ENCODE assay signal across 1 cellular context in the genomic region with DNA sequence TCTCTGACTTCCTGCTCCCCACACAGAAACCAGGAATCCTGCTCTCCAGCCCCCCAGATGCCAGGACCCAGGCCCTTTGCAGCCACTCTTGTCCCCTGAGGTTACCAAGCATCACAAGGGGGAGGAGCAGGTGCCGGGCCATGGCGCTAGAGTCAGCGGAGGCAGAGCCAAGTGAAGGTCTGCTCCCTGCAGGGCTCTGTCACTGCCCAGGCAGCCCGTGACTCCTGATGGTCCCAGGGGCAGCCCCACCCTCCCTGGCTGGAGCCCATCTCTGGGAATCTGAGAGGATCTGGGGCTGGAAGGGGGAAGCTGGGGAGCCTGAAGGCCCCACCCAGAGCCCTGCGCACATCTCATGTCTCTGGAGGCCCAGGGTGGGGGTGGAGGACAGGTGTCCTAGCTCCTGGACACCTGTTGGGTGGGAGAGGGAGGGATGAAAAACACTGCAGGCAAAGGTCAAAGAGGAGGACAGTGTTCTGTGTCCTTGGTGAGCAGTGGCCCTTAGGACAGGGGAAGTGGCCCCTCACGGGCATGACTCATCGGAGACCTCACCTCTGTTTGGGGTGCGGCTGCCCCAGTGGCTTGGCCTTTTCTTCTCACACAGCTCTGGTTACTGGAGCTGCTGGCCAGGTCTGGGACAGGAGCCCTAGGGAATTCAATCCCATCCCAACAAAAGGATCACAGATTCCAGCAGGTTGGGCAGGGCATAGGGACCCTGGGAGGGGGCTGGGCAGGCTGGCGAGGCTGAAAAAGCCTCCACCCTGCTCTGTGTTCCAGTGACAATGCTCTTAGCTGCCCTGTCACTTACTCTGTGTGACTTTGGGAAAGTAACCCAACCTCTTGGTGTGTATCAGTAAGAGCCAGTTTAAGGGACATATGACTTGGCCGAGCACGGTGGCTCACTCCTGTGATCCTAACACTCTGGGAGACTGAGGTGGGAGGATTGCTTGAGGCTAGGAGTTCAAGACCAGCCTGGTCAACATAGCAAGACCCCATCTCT.
TF ChIP-seq lines count a peak whose summit lies in the region.

A gene (minus strand): TSS at position 173 of the 997 bp plus-strand sequence. CDS start 31 bp downstream, at position 142.

TF ChIP-seq in HepG2, 621 proteins besides CTCF, POLR2A, EP300 and RAD21 (continued from another document and continues in another):
- TF ChIP-seq, protein P1, sequence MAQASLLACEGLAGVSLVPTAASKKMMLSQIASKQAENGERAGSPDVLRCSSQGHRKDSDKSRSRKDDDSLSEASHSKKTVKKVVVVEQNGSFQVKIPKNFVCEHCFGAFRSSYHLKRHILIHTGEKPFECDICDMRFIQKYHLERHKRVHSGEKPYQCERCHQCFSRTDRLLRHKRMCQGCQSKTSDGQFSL (CRISPR knock-in tag; IDR thresholded peaks at IDR 0.05): no peak
- TF ChIP-seq, protein P2, sequence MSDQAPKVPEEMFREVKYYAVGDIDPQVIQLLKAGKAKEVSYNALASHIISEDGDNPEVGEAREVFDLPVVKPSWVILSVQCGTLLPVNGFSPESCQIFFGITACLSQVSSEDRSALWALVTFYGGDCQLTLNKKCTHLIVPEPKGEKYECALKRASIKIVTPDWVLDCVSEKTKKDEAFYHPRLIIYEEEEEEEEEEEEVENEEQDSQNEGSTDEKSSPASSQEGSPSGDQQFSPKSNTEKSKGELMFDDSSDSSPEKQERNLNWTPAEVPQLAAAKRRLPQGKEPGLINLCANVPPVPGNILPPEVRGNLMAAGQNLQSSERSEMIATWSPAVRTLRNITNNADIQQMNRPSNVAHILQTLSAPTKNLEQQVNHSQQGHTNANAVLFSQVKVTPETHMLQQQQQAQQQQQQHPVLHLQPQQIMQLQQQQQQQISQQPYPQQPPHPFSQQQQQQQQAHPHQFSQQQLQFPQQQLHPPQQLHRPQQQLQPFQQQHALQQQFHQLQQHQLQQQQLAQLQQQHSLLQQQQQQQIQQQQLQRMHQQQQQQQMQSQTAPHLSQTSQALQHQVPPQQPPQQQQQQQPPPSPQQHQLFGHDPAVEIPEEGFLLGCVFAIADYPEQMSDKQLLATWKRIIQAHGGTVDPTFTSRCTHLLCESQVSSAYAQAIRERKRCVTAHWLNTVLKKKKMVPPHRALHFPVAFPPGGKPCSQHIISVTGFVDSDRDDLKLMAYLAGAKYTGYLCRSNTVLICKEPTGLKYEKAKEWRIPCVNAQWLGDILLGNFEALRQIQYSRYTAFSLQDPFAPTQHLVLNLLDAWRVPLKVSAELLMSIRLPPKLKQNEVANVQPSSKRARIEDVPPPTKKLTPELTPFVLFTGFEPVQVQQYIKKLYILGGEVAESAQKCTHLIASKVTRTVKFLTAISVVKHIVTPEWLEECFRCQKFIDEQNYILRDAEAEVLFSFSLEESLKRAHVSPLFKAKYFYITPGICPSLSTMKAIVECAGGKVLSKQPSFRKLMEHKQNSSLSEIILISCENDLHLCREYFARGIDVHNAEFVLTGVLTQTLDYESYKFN (CRISPR knock-in tag; conservative IDR thresholded peaks at IDR 0.05): peak; percentile 56
- TF ChIP-seq REL (CRISPR knock-in tag; conservative IDR thresholded peaks at IDR 0.05) (no peak), ZNF30 (CRISPR knock-in tag; IDR thresholded peaks at IDR 0.05) (no peak), XBP1 (CRISPR knock-in tag; IDR thresholded peaks at IDR 0.05) (no peak), SP2 (CRISPR knock-in tag; IDR thresholded peaks at IDR 0.05) (no peak), ZNF75D (CRISPR knock-in tag; IDR thresholded peaks at IDR 0.05; ENCODE audit: borderline replicate concordance) (no peak), HES4 (CRISPR knock-in tag; IDR thresholded peaks at IDR 0.05; ENCODE audit: borderline replicate concordance) (no peak), ZNF263 (CRISPR knock-in tag; IDR thresholded peaks at IDR 0.05) (no peak), HDAC1 (CRISPR knock-in tag; IDR thresholded peaks at IDR 0.05) (no peak), CENPT (CRISPR knock-in tag; IDR thresholded peaks at IDR 0.05; ENCODE audit: low read depth) (no peak), RARA (CRISPR knock-in tag; IDR thresholded peaks at IDR 0.05) (no peak), ZNF652 (CRISPR knock-in tag; IDR thresholded peaks at IDR 0.05; ENCODE audit: borderline replicate concordance, low read depth) (no peak), ELF1 (CRISPR knock-in tag; IDR thresholded peaks at IDR 0.05) (no peak), ZNF230 (CRISPR knock-in tag; IDR thresholded peaks at IDR 0.05) (no peak), MAFF (IDR thresholded peaks at IDR 0.05; ENCODE audit: low read depth, low read length) (no peak), KLF6 (CRISPR knock-in tag; IDR thresholded peaks at IDR 0.05) (no peak), ZNF143 (CRISPR knock-in tag; IDR thresholded peaks at IDR 0.05) (no peak), BCL6 (CRISPR knock-in tag; IDR thresholded peaks at IDR 0.05) (no peak)
- TF ChIP-seq, protein P3, sequence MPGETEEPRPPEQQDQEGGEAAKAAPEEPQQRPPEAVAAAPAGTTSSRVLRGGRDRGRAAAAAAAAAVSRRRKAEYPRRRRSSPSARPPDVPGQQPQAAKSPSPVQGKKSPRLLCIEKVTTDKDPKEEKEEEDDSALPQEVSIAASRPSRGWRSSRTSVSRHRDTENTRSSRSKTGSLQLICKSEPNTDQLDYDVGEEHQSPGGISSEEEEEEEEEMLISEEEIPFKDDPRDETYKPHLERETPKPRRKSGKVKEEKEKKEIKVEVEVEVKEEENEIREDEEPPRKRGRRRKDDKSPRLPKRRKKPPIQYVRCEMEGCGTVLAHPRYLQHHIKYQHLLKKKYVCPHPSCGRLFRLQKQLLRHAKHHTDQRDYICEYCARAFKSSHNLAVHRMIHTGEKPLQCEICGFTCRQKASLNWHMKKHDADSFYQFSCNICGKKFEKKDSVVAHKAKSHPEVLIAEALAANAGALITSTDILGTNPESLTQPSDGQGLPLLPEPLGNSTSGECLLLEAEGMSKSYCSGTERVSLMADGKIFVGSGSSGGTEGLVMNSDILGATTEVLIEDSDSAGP (CRISPR knock-in tag; IDR thresholded peaks at IDR 0.05; ENCODE audit: borderline replicate concordance): peak; percentile 17; the same call in 1 of the 2 replicates
- TF ChIP-seq, protein P4, sequence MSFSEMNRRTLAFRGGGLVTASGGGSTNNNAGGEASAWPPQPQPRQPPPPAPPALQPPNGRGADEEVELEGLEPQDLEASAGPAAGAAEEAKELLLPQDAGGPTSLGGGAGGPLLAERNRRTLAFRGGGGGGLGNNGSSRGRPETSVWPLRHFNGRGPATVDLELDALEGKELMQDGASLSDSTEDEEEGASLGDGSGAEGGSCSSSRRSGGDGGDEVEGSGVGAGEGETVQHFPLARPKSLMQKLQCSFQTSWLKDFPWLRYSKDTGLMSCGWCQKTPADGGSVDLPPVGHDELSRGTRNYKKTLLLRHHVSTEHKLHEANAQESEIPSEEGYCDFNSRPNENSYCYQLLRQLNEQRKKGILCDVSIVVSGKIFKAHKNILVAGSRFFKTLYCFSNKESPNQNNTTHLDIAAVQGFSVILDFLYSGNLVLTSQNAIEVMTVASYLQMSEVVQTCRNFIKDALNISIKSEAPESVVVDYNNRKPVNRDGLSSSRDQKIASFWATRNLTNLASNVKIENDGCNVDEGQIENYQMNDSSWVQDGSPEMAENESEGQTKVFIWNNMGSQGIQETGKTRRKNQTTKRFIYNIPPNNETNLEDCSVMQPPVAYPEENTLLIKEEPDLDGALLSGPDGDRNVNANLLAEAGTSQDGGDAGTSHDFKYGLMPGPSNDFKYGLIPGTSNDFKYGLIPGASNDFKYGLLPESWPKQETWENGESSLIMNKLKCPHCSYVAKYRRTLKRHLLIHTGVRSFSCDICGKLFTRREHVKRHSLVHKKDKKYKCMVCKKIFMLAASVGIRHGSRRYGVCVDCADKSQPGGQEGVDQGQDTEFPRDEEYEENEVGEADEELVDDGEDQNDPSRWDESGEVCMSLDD (CRISPR knock-in tag; IDR thresholded peaks at IDR 0.05; ENCODE audit: borderline replicate concordance): peak; percentile 76; the same call in 1 of the 2 replicates
- TF ChIP-seq, protein P5, sequence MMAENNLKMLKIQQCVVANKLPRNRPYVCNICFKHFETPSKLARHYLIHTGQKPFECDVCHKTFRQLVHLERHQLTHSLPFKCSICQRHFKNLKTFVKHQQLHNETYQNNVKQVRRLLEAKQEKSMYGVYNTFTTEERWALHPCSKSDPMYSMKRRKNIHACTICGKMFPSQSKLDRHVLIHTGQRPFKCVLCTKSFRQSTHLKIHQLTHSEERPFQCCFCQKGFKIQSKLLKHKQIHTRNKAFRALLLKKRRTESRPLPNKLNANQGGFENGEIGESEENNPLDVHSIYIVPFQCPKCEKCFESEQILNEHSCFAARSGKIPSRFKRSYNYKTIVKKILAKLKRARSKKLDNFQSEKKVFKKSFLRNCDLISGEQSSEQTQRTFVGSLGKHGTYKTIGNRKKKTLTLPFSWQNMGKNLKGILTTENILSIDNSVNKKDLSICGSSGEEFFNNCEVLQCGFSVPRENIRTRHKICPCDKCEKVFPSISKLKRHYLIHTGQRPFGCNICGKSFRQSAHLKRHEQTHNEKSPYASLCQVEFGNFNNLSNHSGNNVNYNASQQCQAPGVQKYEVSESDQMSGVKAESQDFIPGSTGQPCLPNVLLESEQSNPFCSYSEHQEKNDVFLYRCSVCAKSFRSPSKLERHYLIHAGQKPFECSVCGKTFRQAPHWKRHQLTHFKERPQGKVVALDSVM (CRISPR knock-in tag; IDR thresholded peaks at IDR 0.05): peak; percentile 29; the same call in 1 of the 2 replicates
- TF ChIP-seq, protein P6, sequence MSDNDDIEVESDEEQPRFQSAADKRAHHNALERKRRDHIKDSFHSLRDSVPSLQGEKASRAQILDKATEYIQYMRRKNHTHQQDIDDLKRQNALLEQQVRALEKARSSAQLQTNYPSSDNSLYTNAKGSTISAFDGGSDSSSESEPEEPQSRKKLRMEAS (IDR thresholded peaks at IDR 0.05): no peak
- TF ChIP-seq, protein P7, sequence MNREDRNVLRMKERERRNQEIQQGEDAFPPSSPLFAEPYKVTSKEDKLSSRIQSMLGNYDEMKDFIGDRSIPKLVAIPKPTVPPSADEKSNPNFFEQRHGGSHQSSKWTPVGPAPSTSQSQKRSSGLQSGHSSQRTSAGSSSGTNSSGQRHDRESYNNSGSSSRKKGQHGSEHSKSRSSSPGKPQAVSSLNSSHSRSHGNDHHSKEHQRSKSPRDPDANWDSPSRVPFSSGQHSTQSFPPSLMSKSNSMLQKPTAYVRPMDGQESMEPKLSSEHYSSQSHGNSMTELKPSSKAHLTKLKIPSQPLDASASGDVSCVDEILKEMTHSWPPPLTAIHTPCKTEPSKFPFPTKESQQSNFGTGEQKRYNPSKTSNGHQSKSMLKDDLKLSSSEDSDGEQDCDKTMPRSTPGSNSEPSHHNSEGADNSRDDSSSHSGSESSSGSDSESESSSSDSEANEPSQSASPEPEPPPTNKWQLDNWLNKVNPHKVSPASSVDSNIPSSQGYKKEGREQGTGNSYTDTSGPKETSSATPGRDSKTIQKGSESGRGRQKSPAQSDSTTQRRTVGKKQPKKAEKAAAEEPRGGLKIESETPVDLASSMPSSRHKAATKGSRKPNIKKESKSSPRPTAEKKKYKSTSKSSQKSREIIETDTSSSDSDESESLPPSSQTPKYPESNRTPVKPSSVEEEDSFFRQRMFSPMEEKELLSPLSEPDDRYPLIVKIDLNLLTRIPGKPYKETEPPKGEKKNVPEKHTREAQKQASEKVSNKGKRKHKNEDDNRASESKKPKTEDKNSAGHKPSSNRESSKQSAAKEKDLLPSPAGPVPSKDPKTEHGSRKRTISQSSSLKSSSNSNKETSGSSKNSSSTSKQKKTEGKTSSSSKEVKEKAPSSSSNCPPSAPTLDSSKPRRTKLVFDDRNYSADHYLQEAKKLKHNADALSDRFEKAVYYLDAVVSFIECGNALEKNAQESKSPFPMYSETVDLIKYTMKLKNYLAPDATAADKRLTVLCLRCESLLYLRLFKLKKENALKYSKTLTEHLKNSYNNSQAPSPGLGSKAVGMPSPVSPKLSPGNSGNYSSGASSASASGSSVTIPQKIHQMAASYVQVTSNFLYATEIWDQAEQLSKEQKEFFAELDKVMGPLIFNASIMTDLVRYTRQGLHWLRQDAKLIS (CRISPR knock-in tag; IDR thresholded peaks at IDR 0.05): no peak
- TF ChIP-seq, protein P8, sequence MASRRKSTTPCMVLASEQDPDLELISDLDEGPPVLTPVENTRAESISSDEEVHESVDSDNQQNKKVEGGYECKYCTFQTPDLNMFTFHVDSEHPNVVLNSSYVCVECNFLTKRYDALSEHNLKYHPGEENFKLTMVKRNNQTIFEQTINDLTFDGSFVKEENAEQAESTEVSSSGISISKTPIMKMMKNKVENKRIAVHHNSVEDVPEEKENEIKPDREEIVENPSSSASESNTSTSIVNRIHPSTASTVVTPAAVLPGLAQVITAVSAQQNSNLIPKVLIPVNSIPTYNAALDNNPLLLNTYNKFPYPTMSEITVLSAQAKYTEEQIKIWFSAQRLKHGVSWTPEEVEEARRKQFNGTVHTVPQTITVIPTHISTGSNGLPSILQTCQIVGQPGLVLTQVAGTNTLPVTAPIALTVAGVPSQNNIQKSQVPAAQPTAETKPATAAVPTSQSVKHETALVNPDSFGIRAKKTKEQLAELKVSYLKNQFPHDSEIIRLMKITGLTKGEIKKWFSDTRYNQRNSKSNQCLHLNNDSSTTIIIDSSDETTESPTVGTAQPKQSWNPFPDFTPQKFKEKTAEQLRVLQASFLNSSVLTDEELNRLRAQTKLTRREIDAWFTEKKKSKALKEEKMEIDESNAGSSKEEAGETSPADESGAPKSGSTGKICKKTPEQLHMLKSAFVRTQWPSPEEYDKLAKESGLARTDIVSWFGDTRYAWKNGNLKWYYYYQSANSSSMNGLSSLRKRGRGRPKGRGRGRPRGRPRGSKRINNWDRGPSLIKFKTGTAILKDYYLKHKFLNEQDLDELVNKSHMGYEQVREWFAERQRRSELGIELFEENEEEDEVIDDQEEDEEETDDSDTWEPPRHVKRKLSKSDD (CRISPR knock-in tag; IDR thresholded peaks at IDR 0.05; ENCODE audit: low read depth): no peak
- TF ChIP-seq, protein P9, sequence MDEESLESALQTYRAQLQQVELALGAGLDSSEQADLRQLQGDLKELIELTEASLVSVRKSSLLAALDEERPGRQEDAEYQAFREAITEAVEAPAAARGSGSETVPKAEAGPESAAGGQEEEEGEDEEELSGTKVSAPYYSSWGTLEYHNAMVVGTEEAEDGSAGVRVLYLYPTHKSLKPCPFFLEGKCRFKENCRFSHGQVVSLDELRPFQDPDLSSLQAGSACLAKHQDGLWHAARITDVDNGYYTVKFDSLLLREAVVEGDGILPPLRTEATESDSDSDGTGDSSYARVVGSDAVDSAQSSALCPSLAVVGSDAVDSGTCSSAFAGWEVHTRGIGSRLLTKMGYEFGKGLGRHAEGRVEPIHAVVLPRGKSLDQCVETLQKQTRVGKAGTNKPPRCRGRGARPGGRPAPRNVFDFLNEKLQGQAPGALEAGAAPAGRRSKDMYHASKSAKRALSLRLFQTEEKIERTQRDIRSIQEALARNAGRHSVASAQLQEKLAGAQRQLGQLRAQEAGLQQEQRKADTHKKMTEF (CRISPR knock-in tag; IDR thresholded peaks at IDR 0.05): no peak
- TF ChIP-seq, protein P10, sequence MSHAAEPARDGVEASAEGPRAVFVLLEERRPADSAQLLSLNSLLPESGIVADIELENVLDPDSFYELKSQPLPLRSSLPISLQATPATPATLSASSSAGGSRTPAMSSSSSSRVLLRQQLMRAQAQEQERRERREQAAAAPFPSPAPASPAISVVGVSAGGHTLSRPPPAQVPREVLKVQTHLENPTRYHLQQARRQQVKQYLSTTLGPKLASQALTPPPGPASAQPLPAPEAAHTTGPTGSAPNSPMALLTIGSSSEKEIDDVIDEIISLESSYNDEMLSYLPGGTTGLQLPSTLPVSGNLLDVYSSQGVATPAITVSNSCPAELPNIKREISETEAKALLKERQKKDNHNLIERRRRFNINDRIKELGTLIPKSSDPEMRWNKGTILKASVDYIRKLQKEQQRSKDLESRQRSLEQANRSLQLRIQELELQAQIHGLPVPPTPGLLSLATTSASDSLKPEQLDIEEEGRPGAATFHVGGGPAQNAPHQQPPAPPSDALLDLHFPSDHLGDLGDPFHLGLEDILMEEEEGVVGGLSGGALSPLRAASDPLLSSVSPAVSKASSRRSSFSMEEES (CRISPR knock-in tag; IDR thresholded peaks at IDR 0.05): no peak
